ENCODE assay signal across 13 cellular contexts in the genomic region with DNA sequence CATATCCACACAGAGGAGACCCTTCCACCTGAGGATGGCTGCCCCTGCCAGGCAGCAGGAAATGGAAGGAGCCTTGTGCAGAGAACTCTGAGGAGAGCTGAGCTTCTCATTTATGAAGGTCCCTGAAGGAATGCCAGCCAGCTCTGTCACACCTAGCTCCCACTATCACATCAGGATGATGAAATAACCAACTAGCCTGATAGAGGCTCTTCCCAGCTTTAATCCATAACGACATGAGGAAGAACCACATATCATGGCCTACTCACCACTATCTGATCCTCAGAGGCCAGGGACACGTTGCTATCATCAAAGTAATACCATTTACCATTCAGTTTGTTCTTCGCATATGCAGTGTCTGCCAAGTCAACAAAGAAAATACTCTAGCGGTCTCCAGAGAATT. TPM values are rescaled to one million over a fixed set of nuclear protein-coding genes. Genes with fewer than 3 reads are reported as not detected.
DNase-seq lines count a peak whose midpoint lies in the region; ATAC-seq and TF ChIP-seq lines count a peak whose summit lies in the region.
"Had no signal": no experiment of that assay in that cellular context is flagged by ENCODE, and none has a peak within 500 bp of the region (broad histone marks: within the 10 kb centered on the region; RNA-seq: fewer than 3 reads in every experiment).

No MANE protein-coding gene starts in this region.

- peak overlapping the region in 3 of 8 donors; percentile 5 to 25 (median 21) for H3K4me3 Mint-ChIP-seq in CD4-positive, alpha-beta memory T cell
- H3K4me3 Mint-ChIP-seq: brain had no signal

- H3K27me3 ChIP-seq in CD4-positive, alpha-beta memory T cell (ENCODE audit: insufficient read depth, low read length), result no peaks in the 10 kb centered on the region
- H3K27me3 ChIP-seq in gastroesophageal sphincter (no peaks in the 10 kb centered on the region), spleen (replicated peaks in 1 of 7) (no peaks in the 10 kb centered on the region), brain microvascular endothelial cell (replicated peaks) (no peaks in the 10 kb centered on the region)
- H3K27me3 ChIP-seq: SJSA1 had no signal

- no peaks in the 10 kb centered on the region for H3K9me3 ChIP-seq in CD4-positive, alpha-beta memory T cell (ENCODE audit: control insufficient read depth in 1 of 2, low read length in 2 of 2)
- H3K9me3 ChIP-seq in gastroesophageal sphincter (no peaks in the 10 kb centered on the region), spleen (no peaks in the 10 kb centered on the region)
- H3K9me3 ChIP-seq: SJSA1 had no signal

- H3K4me1 Mint-ChIP-seq in CD4-positive, alpha-beta memory T cell, result peaks cover 9 to 22% (median 19%) of the 10 kb centered on the region in 4 donors
- H3K4me1 Mint-ChIP-seq: brain had no signal

- CTCF ChIA-PET in CD4-positive, alpha-beta memory T cell (lab: Charles Lee; ENCODE audit: partially characterized antibody), result interaction anchor here (1.1 to 2.3 kb wide), 4 partner anchors 109 to 177 kb away, joined by 3 to 11 read pairs (median 4); a partner anchor contains a TSS

- H3K36me3 Mint-ChIP-seq in CD4-positive, alpha-beta memory T cell, result peaks cover 15 to 25% of the 10 kb centered on the region in 2 donors

- TF ChIP-seq EP300 in gastroesophageal sphincter (IDR thresholded peaks at IDR 0.05), result no peak

- peaks cover 24% of the 10 kb centered on the region for H3K36me3 ChIP-seq in CD4-positive, alpha-beta memory T cell (ENCODE audit: insufficient read depth, low read length)
- peaks cover 0 to 52% of the 10 kb centered on the region in 2 donors for H3K36me3 ChIP-seq in gastroesophageal sphincter
- H3K36me3 ChIP-seq in spleen, result peaks cover 0 to 65% (median 41%) of the 10 kb centered on the region in 6 donors
- H3K36me3 ChIP-seq in brain microvascular endothelial cell (replicated peaks), result peaks cover 26% of the 10 kb centered on the region

- H3K4me3 ChIP-seq in CD4-positive, alpha-beta memory T cell (ENCODE audit: low read length in 2 of 2), result no peak overlapping the region
- H3K4me3 ChIP-seq in gastroesophageal sphincter (no peak overlapping the region), spleen (no peak overlapping the region), brain microvascular endothelial cell (ENCODE audit: low read depth, low read length) (no peak overlapping the region)
- H3K4me3 ChIP-seq: SJSA1 had no signal

- no peak for TF ChIP-seq CTCF in VCaP (conservative IDR thresholded peaks at IDR 0.05)
- TF ChIP-seq CTCF in gastroesophageal sphincter (IDR thresholded peaks at IDR 0.05), result no peak
- TF ChIP-seq CTCF in spleen (IDR thresholded peaks at IDR 0.05 in 8 of 11, conservative IDR thresholded peaks at IDR 0.05 in 3 of 11), result no peak
- no peak for TF ChIP-seq CTCF in brain microvascular endothelial cell (IDR thresholded peaks at IDR 0.05; ENCODE audit: low read depth, low read length, missing control alignments)

- in situ Hi-C loops in brain microvascular endothelial cell (cut with HindIII; ENCODE audit: low pct_ligation_motif_present, low sequenced_read_pairs), result no loop called here

- H3K4me1 ChIP-seq in CD4-positive, alpha-beta memory T cell (ENCODE audit: insufficient read depth, low read length), result peaks cover 17% of the 10 kb centered on the region
- H3K4me1 ChIP-seq in gastroesophageal sphincter (peaks cover 6 to 48% (median 11%) of the 10 kb centered on the region in 3 donors), spleen (peaks cover 10 to 44% (median 30%) of the 10 kb centered on the region in 6 donors)

- POLR2A ChIA-PET in CD4-positive, alpha-beta memory T cell (lab: Charles Lee; ENCODE audit: partially characterized antibody), result interaction anchor here (0.6 to 1.2 kb wide), 2 partner anchors 79 to 563 kb away, joined by 3 to 6 read pairs; a partner anchor contains a TSS

- no peaks in the 10 kb centered on the region for H3K27me3 Mint-ChIP-seq in CD4-positive, alpha-beta memory T cell
- H3K27me3 Mint-ChIP-seq: brain had no signal

- H3K9me3 Mint-ChIP-seq in CD4-positive, alpha-beta memory T cell, result no peaks in the 10 kb centered on the region
- H3K9me3 Mint-ChIP-seq: brain had no signal

- 54 to 75% methylated on average over 3 to 4 of the region's 4 CpGs for WGBS in gastroesophageal sphincter (ENCODE audit: low coverage in 1 of 2), 2 donors
- WGBS in spleen, 5 donors, result 77 to 89% (median 89%) methylated on average over 4 of the region's 4 CpGs

- no peak overlapping the region for H3K27ac ChIP-seq in CD4-positive, alpha-beta memory T cell (ENCODE audit: low read depth, low read length)
- peak overlapping the region; percentile 81 for H3K27ac ChIP-seq in VCaP
- H3K27ac ChIP-seq in gastroesophageal sphincter, result peak overlapping the region in 3 of 4 donors; percentile 92 to 97 (median 96)
- H3K27ac ChIP-seq in spleen, result peak overlapping the region in 7 of 8 donors; percentile 6 to 94 (median 92)
- H3K27ac ChIP-seq in brain microvascular endothelial cell, result no peak overlapping the region
- H3K27ac ChIP-seq: SJSA1 had no signal

- peak overlapping the region in 6 of 7 donors; percentile 53 to 92 (median 80) for H3K27ac Mint-ChIP-seq in CD4-positive, alpha-beta memory T cell

- intact Hi-C loops in CD4-positive, alpha-beta memory T cell (cut with micrococcal nuclease), result loop anchor here (5.0 kb wide), 1 partner anchor 106 kb away; a partner anchor contains a TSS
- intact Hi-C loops in spleen (cut with DNase I; ENCODE audit: low total_unique reads) (loop anchor here (5.0 kb wide), 1 partner anchor 106 kb away; a partner anchor contains a TSS), head of caudate nucleus (cut with DNase I) (loop anchor here (5.0 kb wide), 1 partner anchor 106 kb away; a partner anchor contains a TSS)

- TF ChIP-seq POLR2A in gastroesophageal sphincter (IDR thresholded peaks at IDR 0.05) (no peak), spleen (IDR thresholded peaks at IDR 0.05) (no peak)

- no peak for ATAC-seq in gastroesophageal sphincter
- no peak for ATAC-seq in HG03520 (IDR thresholded peaks at IDR 0.05; ENCODE audit: unreplicated experiment)

- DNase-seq in CD4-positive, alpha-beta memory T cell, result no peak
- no peak for DNase-seq in spleen
- DNase-seq in SK-N-DZ (ENCODE audit: low spot score), result no peak
- DNase-seq in head of caudate nucleus, result no peak
- DNase-seq in brain microvascular endothelial cell, result no peak
- DNase-seq: activated CD4-positive, alpha-beta T cell treated with anti-CD3 and anti-CD28 coated beads, Interleukin-2, amount 50 U/mL, for 1 hour; DMS 273 treated with DMSO at 0.1 percent for 48 hours; mammary epithelial cell had no signal

RNA-seq across cellular contexts. Expression of a gene that starts 1.5 kb away (rescaled TPM):
- total RNA-seq in CD4-positive, alpha-beta memory T cell, result 1 to 10 TPM; 9.8 to 9.9 TPM
- 1 to 10 TPM in 1 of 2 donors, under 1 TPM in 1; 0.76 to 2.3 TPM for polyA plus RNA-seq in CD4-positive, alpha-beta memory T cell
- total RNA-seq in gastroesophageal sphincter (10 to 100 TPM in 1 of 4 donors, 1 to 10 TPM in 3; 3.5 to 14.9 (median 4.2) TPM), spleen (10 to 100 TPM in 3 of 7 donors, 1 to 10 TPM in 4; 7.6 to 15.0 (median 9.3) TPM)
- polyA plus RNA-seq in spleen, result 1 to 10 TPM; 4.1 to 8.1 (median 8.0) TPM
- polyA plus RNA-seq in SK-N-DZ (2014; cell fraction: cytosol; rRNA removed), result 1.8 and 3.6 TPM in 2 replicates
- 8.7 and 11.0 TPM in 2 replicates for polyA plus RNA-seq in SK-N-DZ (2014; cell fraction: nucleus; rRNA removed)

Comparison
In these comparisons a context has a peak if more than half of its experiments do, and no peak if none do; other contexts are left out.
1. H3K27ac ChIP-seq: peak in VCaP (single experiment), gastroesophageal sphincter (3 of 4) and spleen (7 of 8); none in CD4-positive, alpha-beta memory T cell (single experiment) and brain microvascular endothelial cell (single experiment).